16 cellular contexts compared by ENCODE assay signal in the genomic region with DNA sequence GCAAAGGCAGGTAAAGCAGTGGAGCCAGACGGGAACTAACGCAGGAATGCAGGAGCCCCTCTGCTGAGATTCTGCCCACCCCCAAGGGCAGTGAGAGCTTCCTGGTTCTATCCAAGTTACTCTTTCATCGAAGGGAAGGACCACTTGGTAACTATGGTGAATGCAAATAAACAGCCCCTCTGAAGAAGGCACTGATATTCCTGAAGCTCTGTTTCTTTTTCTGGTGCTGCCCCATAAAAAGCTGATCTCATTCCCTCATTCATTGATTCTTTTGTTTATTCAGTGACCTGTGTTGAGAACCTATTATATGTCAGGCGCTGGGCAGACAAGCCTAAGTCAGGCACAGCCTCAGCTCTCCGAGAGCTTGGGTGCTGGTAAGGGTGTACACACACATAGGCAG.
A peak's percentile ranks its signal among the peaks of the same experiment; 100 is the strongest.
DNase-seq lines count a peak whose midpoint lies in the region; ATAC-seq and TF ChIP-seq lines count a peak whose summit lies in the region.
"Had no signal": no experiment of that assay in that cellular context is flagged by ENCODE, and none has a peak within 500 bp of the region (broad histone marks: within the 10 kb centered on the region; RNA-seq: fewer than 3 reads in every experiment).

No MANE protein-coding gene starts in this region.

- WGBS in endodermal cell (ENCODE audit: insufficient coverage in 1 of 2, insufficient read length in 1 of 2), 2 experiments: 68 to 86% methylated on average over 4 to 5 of the region's 5 CpGs
- 60% methylated on average over 5 of the region's 5 CpGs for WGBS in hepatocyte (ENCODE audit: low lambda C conversion rate, missing lambda C conversion rate)

- H2AFZ ChIP-seq in hepatocyte: no peak overlapping the region

- no peaks in the 10 kb centered on the region for H3K27me3 Mint-ChIP-seq in endodermal cell (ENCODE audit: insufficient read depth)

- DNase-seq in NCI-H1417 (lab: John Stamatoyannopoulos, UW) (peak in 2 of 3 experiments; percentile 64 to 96), NCI-H526 (lab: John Stamatoyannopoulos, UW) (peak; percentile 54 to 67), endodermal cell (no peak), hepatocyte (ENCODE audit: low spot score) (no peak), Ammon's horn (ENCODE audit: low spot score) (no peak), lower lobe of right lung (no peak), activated T-cell treated with anti-CD3 and anti-CD28 coated beads for 4 hours (no peak)
- DNase-seq: activated CD8-positive, alpha-beta T cell treated with anti-CD3 and anti-CD28 coated beads for 36 hours; activated T-cell treated with anti-CD3 and anti-CD28 coated beads, Interleukin-2, amount 50 U/mL, for 72 hours; effector CD8-positive, alpha-beta T cell; EL; T-helper 1 cell; thyroid gland had no signal

- H3K4me3 ChIP-seq in endodermal cell (ENCODE audit: low read length) (no peak overlapping the region), hepatocyte (no peak overlapping the region), lower lobe of right lung (no peak overlapping the region)
- H3K4me3 ChIP-seq: prostate gland, thyroid gland had no signal

- H3K36me3 ChIP-seq in endodermal cell (ENCODE audit: control insufficient read depth, insufficient read depth, low read length) (no peaks in the 10 kb centered on the region), hepatocyte (replicated peaks; ENCODE audit: insufficient read depth, low read depth) (no peaks in the 10 kb centered on the region), lower lobe of right lung (no peaks in the 10 kb centered on the region)
- H3K36me3 ChIP-seq: prostate gland, thyroid gland had no signal

- TF ChIP-seq CTCF in endodermal cell (conservative IDR thresholded peaks at IDR 0.05) (no peak), hepatocyte (IDR thresholded peaks at IDR 0.05; ENCODE audit: poor library complexity) (no peak), lower lobe of right lung (IDR thresholded peaks at IDR 0.05) (no peak)

- H3K4me1 Mint-ChIP-seq in endodermal cell: peaks cover 2% of the 10 kb centered on the region
- H3K4me1 Mint-ChIP-seq: IgD-negative memory B cell; stimulated activated effector memory CD8-positive, alpha-beta T cell treated with anti-CD3 and anti-CD28 coated beads, Interleukin-12 subunit alpha, Interleukin-12 subunit beta, amount 100 ng/mL, for 72 hours had no signal

- H3K9me3 Mint-ChIP-seq in endodermal cell: no peaks in the 10 kb centered on the region
- H3K9me3 Mint-ChIP-seq: activated T-cell treated with anti-CD3 and anti-CD28 coated beads, Interleukin-2, amount 50 U/mL, for 72 hours; IgD-negative memory B cell; stimulated activated effector memory CD8-positive, alpha-beta T cell treated with anti-CD3 and anti-CD28 coated beads, Interleukin-12 subunit alpha, Interleukin-12 subunit beta, amount 100 ng/mL, for 72 hours had no signal

- H3K9me2 ChIP-seq in hepatocyte (replicated peaks; ENCODE audit: insufficient read depth): no peaks in the 10 kb centered on the region

- no peak overlapping the region for H3K4me3 Mint-ChIP-seq in endodermal cell
- H3K4me3 Mint-ChIP-seq: activated CD8-positive, alpha-beta T cell treated with anti-CD3 and anti-CD28 coated beads for 36 hours; activated T-cell treated with anti-CD3 and anti-CD28 coated beads, Interleukin-2, amount 50 U/mL, for 72 hours; IgD-negative memory B cell; stimulated activated effector memory CD8-positive, alpha-beta T cell treated with anti-CD3 and anti-CD28 coated beads, Interleukin-12 subunit alpha, Interleukin-12 subunit beta, amount 100 ng/mL, for 72 hours had no signal

- intact Hi-C loops in lower lobe of right lung (cut with DNase I): no loop called here

- H3K4me1 ChIP-seq in endodermal cell (ENCODE audit: control insufficient read depth, insufficient read depth, low read length) (no peaks in the 10 kb centered on the region), hepatocyte (ENCODE audit: insufficient read depth) (no peaks in the 10 kb centered on the region), lower lobe of right lung (no peaks in the 10 kb centered on the region)
- H3K4me1 ChIP-seq: prostate gland, thyroid gland had no signal

- no peaks in the 10 kb centered on the region for H3K79me2 ChIP-seq in hepatocyte

- ATAC-seq in lower lobe of right lung: no peak
- ATAC-seq: activated CD8-positive, alpha-beta T cell treated with anti-CD3 and anti-CD28 coated beads for 36 hours; activated T-cell treated with anti-CD3 and anti-CD28 coated beads, Interleukin-2, amount 50 U/mL, for 72 hours; stimulated activated effector memory CD8-positive, alpha-beta T cell treated with anti-CD3 and anti-CD28 coated beads, Interleukin-12 subunit alpha, Interleukin-12 subunit beta, amount 100 ng/mL, for 72 hours had no signal

- no peak overlapping the region for H3K4me2 ChIP-seq in hepatocyte

- H4K20me1 ChIP-seq in hepatocyte (ENCODE audit: insufficient read depth, poor library complexity, severe bottlenecking): no peaks in the 10 kb centered on the region

- H3K27me3 ChIP-seq in endodermal cell (ENCODE audit: control insufficient read depth, insufficient read depth, low read length, poor library complexity, severe bottlenecking) (no peaks in the 10 kb centered on the region), hepatocyte (peaks cover 3% of the 10 kb centered on the region), lower lobe of right lung (ENCODE audit: low read depth) (no peaks in the 10 kb centered on the region)
- H3K27me3 ChIP-seq: thyroid gland had no signal

- H3K9me3 ChIP-seq in endodermal cell (ENCODE audit: control insufficient read depth, low read length) (no peaks in the 10 kb centered on the region), hepatocyte (ENCODE audit: low read depth) (no peaks in the 10 kb centered on the region), lower lobe of right lung (no peaks in the 10 kb centered on the region)
- H3K9me3 ChIP-seq: prostate gland, thyroid gland had no signal

- H3K27ac ChIP-seq in endodermal cell (ENCODE audit: low read depth, low read length) (peak overlapping the region; percentile 62), hepatocyte (no peak overlapping the region), lower lobe of right lung (no peak overlapping the region)
- H3K27ac ChIP-seq: prostate gland, thyroid gland had no signal

- no peaks in the 10 kb centered on the region for H3K36me3 Mint-ChIP-seq in endodermal cell (ENCODE audit: low read depth)
- H3K36me3 Mint-ChIP-seq: stimulated activated effector memory CD8-positive, alpha-beta T cell treated with anti-CD3 and anti-CD28 coated beads, Interleukin-12 subunit alpha, Interleukin-12 subunit beta, amount 100 ng/mL, for 72 hours had no signal

- no peak overlapping the region for H3K9ac ChIP-seq in endodermal cell (ENCODE audit: extremely low read depth, low read length, poor library complexity, severe bottlenecking)

- H3K27ac Mint-ChIP-seq in endodermal cell: no peak overlapping the region
- H3K27ac Mint-ChIP-seq: activated CD8-positive, alpha-beta T cell treated with anti-CD3 and anti-CD28 coated beads for 36 hours; activated T-cell treated with anti-CD3 and anti-CD28 coated beads, Interleukin-2, amount 50 U/mL, for 72 hours; IgD-negative memory B cell; stimulated activated effector memory CD8-positive, alpha-beta T cell treated with anti-CD3 and anti-CD28 coated beads, Interleukin-12 subunit alpha, Interleukin-12 subunit beta, amount 100 ng/mL, for 72 hours had no signal

Comparison
In these comparisons a context has a peak if more than half of its experiments do, and no peak if none do; other contexts are left out.
1. DNase-seq: peak in NCI-H1417 (2 of 3) and NCI-H526 (2 of 2); none in endodermal cell (single experiment), hepatocyte (single experiment), Ammon's horn (single experiment), lower lobe of right lung (single experiment) and activated T-cell treated with anti-CD3 and anti-CD28 coated beads for 4 hours (single experiment).